In genomic region chr2:198640463-198640862, GRCh38 we compare ENCODE assay signal across 27 cellular contexts.
"Had no signal": no experiment of that assay in that cellular context is flagged by ENCODE, and none has a peak within 500 bp of the region (broad histone marks: within the 10 kb centered on the region; RNA-seq: fewer than 3 reads in every experiment).

No MANE protein-coding gene starts in this region.

- H3K9me3 ChIP-seq: ascending aorta, breast epithelium, colonic mucosa had no signal

- FAIRE-seq: frontal cortex had no signal

- H3K36me3 ChIP-seq: ascending aorta, breast epithelium, cardiac muscle cell, colonic mucosa, WERI-Rb-1 had no signal

- H3K4me1 ChIP-seq: ascending aorta, breast epithelium had no signal

- DNase-seq: activated B cell treated with CpG ODN at 0.5 μM for 24 hours; activated CD4-positive, alpha-beta memory T cell treated with anti-CD3 and anti-CD28 coated beads, Interleukin-2, amount 10 ng/mL, durations not matched to agents 7 days and 5 days; activated CD4-positive, alpha-beta T cell treated with anti-CD3 and anti-CD28 coated beads for 36 hours; activated CD4-positive, alpha-beta T cell treated with anti-CD3 and anti-CD28 coated beads, Interleukin-2, amount 10 ng/mL, durations not matched to agents 24 days and 14 days; activated CD4-positive, CD25-positive, alpha-beta regulatory T cell treated with anti-CD3 and anti-CD28 coated beads, Interleukin-2, amount 50 U/mL, for 72 hours; activated CD8-positive, alpha-beta memory T cell treated with anti-CD3 and anti-CD28 coated beads, Interleukin-2, amount 50 U/mL, for 48 hours; activated gamma-delta T cell; activated naive CD4-positive, alpha-beta T cell; activated naive CD4-positive, alpha-beta T cell treated with anti-CD3 and anti-CD28 coated beads, Interleukin-2, amount 10 ng/mL, durations not matched to agents 7 days and 5 days; activated naive CD8-positive, alpha-beta T cell treated with anti-CD3 and anti-CD28 coated beads, Interleukin-2, amount 10 ng/mL, durations not matched to agents 7 days and 5 days; activated T-cell treated with anti-CD3 and anti-CD28 coated beads for 4 hours; activated T-cell treated with anti-CD3 and anti-CD28 coated beads, Interleukin-2, amount 50 U/mL, for 24 hours; activated T-cell treated with anti-CD3 and anti-CD28 coated beads, Interleukin-2, amount 50 U/mL, for 72 hours; central memory CD4-positive, alpha-beta T cell; cerebellar nuclear complex; colonic mucosa; dorsolateral prefrontal cortex; effector memory CD4-positive, alpha-beta T cell; endodermal cell; head of caudate nucleus; T-helper 17 cell; T1000; WERI-Rb-1 had no signal

- H3K27ac ChIP-seq: ascending aorta, breast epithelium, cardiac muscle cell, colonic mucosa, dorsolateral prefrontal cortex, WERI-Rb-1 had no signal

- H3K4me3 ChIP-seq: ascending aorta, breast epithelium, cardiac muscle cell, colonic mucosa, dorsolateral prefrontal cortex had no signal

- H3K27me3 ChIP-seq: ascending aorta, breast epithelium, cardiac muscle cell, colonic mucosa had no signal
